10 cellular contexts compared by ENCODE assay signal in genomic region chr15:52262364-52262763, GRCh38. TPM values are rescaled to one million over a fixed set of nuclear protein-coding genes. Genes with fewer than 3 reads are reported as not detected.
DNase-seq lines count a peak whose midpoint lies in the region; ATAC-seq and TF ChIP-seq lines count a peak whose summit lies in the region.
"Had no signal": no experiment of that assay in that cellular context is flagged by ENCODE, and none has a peak within 500 bp of the region (broad histone marks: within the 10 kb centered on the region; RNA-seq: fewer than 3 reads in every experiment).

No MANE protein-coding gene starts in this region.

- H3K27ac ChIP-seq in ascending aorta (peak overlapping the region; percentile 65), left lung (peak overlapping the region; percentile 65 to 71), thyroid gland (peak overlapping the region; percentile 84 to 98 (median 88))

- H3K4me3 ChIP-seq in ascending aorta, result no peak overlapping the region
- no peak overlapping the region for H3K4me3 ChIP-seq in left lung
- no peak overlapping the region for H3K4me3 ChIP-seq in thyroid gland (replicated peaks in 1 of 3)
- no peak overlapping the region for H3K4me3 ChIP-seq in mucosa of descending colon

- H3K27me3 ChIP-seq in ascending aorta, result no peaks in the 10 kb centered on the region
- no peaks in the 10 kb centered on the region for H3K27me3 ChIP-seq in left lung
- no peaks in the 10 kb centered on the region for H3K27me3 ChIP-seq in thyroid gland

- no peak for DNase-seq in activated T-cell treated with anti-CD3 and anti-CD28 coated beads, Interleukin-2, amount 50 U/mL, for 4 hours
- DNase-seq in activated T-cell treated with anti-CD3 and anti-CD28 coated beads, Interleukin-2, amount 50 U/mL, for 1 hour, result no peak
- no peak for DNase-seq in ascending aorta (ENCODE audit: low spot score in 2 of 2)
- DNase-seq in left lung, result no peak
- no peak for DNase-seq in thyroid gland
- DNase-seq in mucosa of descending colon, result no peak
- no peak for DNase-seq in stimulated activated CD4-positive, alpha-beta T cell treated with anti-CD3 and anti-CD28 coated beads, Interleukin-12 subunit alpha, Interleukin-12 subunit beta, amount 100 ng/mL, for 4 hours

- no peaks in the 10 kb centered on the region for H3K36me3 ChIP-seq in ascending aorta
- no peaks in the 10 kb centered on the region for H3K36me3 ChIP-seq in left lung
- peaks cover 10 to 12% of the 10 kb centered on the region in 2 donors for H3K36me3 ChIP-seq in thyroid gland
- H3K36me3 ChIP-seq in mucosa of descending colon (ENCODE audit: low read depth), result no peaks in the 10 kb centered on the region
- H3K36me3 ChIP-seq: thoracic aorta had no signal

- H3K4me3 Mint-ChIP-seq in activated T-cell treated with anti-CD3 and anti-CD28 coated beads, Interleukin-2, amount 50 U/mL, for 4 hours, result peak overlapping the region; percentile 42

- intact Hi-C loops in ascending aorta (cut with DNase I), result loop anchor here (5.0 to 10.0 kb wide), 2 partner anchors 265 to 382 kb away; partner anchors contain the start of gene MYO5A
- intact Hi-C loops in left lung (cut with DNase I), result no loop called here
- intact Hi-C loops in thyroid gland (cut with DNase I), result no loop called here
- intact Hi-C loops in mucosa of descending colon (cut with DNase I, micrococcal nuclease), result no loop called here

- H3K4me1 ChIP-seq in ascending aorta (peaks cover 0 to 13% of the 10 kb centered on the region in 2 donors), left lung (peaks cover 5 to 14% of the 10 kb centered on the region in 2 donors), thyroid gland (peaks cover 18 to 29% of the 10 kb centered on the region in 2 donors), mucosa of descending colon (ENCODE audit: low read depth) (peaks cover 6% of the 10 kb centered on the region)

- TF ChIP-seq CTCF in ascending aorta (IDR thresholded peaks at IDR 0.05) (no peak), left lung (IDR thresholded peaks at IDR 0.05) (no peak), thyroid gland (IDR thresholded peaks at IDR 0.05) (no peak), mucosa of descending colon (IDR thresholded peaks at IDR 0.05) (no peak)

- H3K27me3 Mint-ChIP-seq in activated T-cell treated with anti-CD3 and anti-CD28 coated beads, Interleukin-2, amount 50 U/mL, for 4 hours (ENCODE audit: low read depth), result no peaks in the 10 kb centered on the region

- 66% methylated on average over 5 of the region's 5 CpGs for WGBS in thyroid gland, 2 donors

- ATAC-seq in activated T-cell treated with anti-CD3 and anti-CD28 coated beads, Interleukin-2, amount 50 U/mL, for 4 hours, result no peak
- ATAC-seq in left lung (peak; percentile 7), mucosa of descending colon (no peak), GM18858 (IDR thresholded peaks at IDR 0.05; ENCODE audit: unreplicated experiment) (no peak)
- ATAC-seq: Panc1 had no signal

- H3K4me1 Mint-ChIP-seq in activated T-cell treated with anti-CD3 and anti-CD28 coated beads, Interleukin-2, amount 50 U/mL, for 4 hours (ENCODE audit: low read depth), result peaks cover 29% of the 10 kb centered on the region

- H3K9me3 ChIP-seq in ascending aorta (no peaks in the 10 kb centered on the region), left lung (no peaks in the 10 kb centered on the region), thyroid gland (no peaks in the 10 kb centered on the region), mucosa of descending colon (no peaks in the 10 kb centered on the region)
- H3K9me3 ChIP-seq: thoracic aorta had no signal

- H3K36me3 Mint-ChIP-seq in activated T-cell treated with anti-CD3 and anti-CD28 coated beads, Interleukin-2, amount 50 U/mL, for 4 hours (ENCODE audit: insufficient read depth), result no peaks in the 10 kb centered on the region

- TF ChIP-seq POLR2A in thyroid gland (IDR thresholded peaks at IDR 0.05), result no peak

- no peaks in the 10 kb centered on the region for H3K9me3 Mint-ChIP-seq in activated T-cell treated with anti-CD3 and anti-CD28 coated beads, Interleukin-2, amount 50 U/mL, for 4 hours

RNA-seq across cellular contexts. Expression of gene MYO5C, which starts 33.2 kb away (rescaled TPM):
- total RNA-seq in activated T-cell treated with anti-CD3 and anti-CD28 coated beads, Interleukin-2, amount 50 U/mL, for 4 hours, result under 1 TPM; 0.40 to 0.61 (median 0.46) TPM
- total RNA-seq in ascending aorta, result 11.0 TPM
- total RNA-seq in left lung, result 10 to 100 TPM; 78.3 to 89.2 TPM
- 100 to 1,000 TPM in 2 of 4 donors, 10 to 100 TPM in 2; 84.0 to 130 (median 101) TPM for total RNA-seq in thyroid gland
- total RNA-seq in mucosa of descending colon, result 10 to 100 TPM; 46.6 to 90.0 (median 81.6) TPM
